In the genomic region with DNA sequence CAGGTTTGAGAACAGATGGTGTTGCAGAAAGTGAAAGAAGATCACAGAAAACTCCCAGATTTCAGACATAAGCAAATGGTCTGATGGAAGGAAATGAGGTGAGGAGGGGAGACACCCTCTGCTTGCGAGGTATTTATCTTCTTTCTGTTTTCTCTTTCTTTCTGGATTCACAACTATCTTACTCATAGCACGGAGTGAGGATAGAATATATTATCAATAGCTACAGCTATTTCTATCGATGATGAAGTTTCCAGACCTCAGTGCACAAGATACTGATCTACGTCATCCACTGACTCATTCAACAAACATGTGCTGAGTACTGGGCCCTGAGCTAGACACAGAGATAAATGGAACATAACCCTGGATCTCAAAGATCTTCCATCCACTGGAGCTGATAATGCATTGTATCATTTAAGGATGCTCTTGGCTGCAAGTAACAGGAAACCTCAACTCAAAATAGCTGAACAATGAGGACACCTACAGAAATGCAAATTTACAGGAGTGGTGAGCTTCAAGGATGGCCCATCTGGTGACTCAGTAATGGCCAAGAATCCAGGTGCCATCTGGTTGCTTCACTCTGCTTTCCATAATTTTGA, we compare ENCODE assay signal across 11 cellular contexts. TPM values are rescaled to one million over a fixed set of nuclear protein-coding genes. Genes with fewer than 3 reads are reported as not detected.
DNase-seq lines count a peak whose midpoint lies in the region; ATAC-seq, FAIRE-seq and TF ChIP-seq lines count a peak whose summit lies in the region.
"Had no signal": no experiment of that assay in that cellular context is flagged by ENCODE, and none has a peak within 500 bp of the region (broad histone marks: within the 10 kb centered on the region; RNA-seq: fewer than 3 reads in every experiment).

No MANE protein-coding gene starts in this region.

- H3K27me3 Mint-ChIP-seq in neural progenitor cell (ENCODE audit: insufficient read depth, low read depth) = no peaks in the 10 kb centered on the region

- peak; percentile 49 for ATAC-seq in GM19397 (IDR thresholded peaks at IDR 0.05; ENCODE audit: unreplicated experiment)
- peak; percentile 41 for ATAC-seq in HG03095 (IDR thresholded peaks at IDR 0.05; ENCODE audit: unreplicated experiment)
- peak; percentile 57 for ATAC-seq in GM12878

- no peak overlapping the region for H3K4me3 ChIP-seq in GM12878
- no peak overlapping the region for H3K4me3 ChIP-seq in neural progenitor cell
- H3K4me3 ChIP-seq: uterus had no signal

- H3K4me1 Mint-ChIP-seq in neural progenitor cell = no peaks in the 10 kb centered on the region

- POLR2A ChIA-PET in GM12878 (lab: Charles Lee) = interaction anchor here (0.5 to 1.3 kb wide), 5 partner anchors 9 to 87 kb away, joined by 3 to 5 read pairs (median 4); no protein-coding TSS in a partner anchor

- RAD21 ChIA-PET in GM12878 (lab: Charles Lee; ENCODE audit: unreplicated experiment) = interaction anchor here (0.7 to 5.2 kb wide), 7 partner anchors 10 to 86 kb away, joined by 3 to 40 read pairs (median 5); no protein-coding TSS in a partner anchor

- no peaks in the 10 kb centered on the region for H4K20me1 ChIP-seq in GM12878 (ENCODE audit: control insufficient read depth, insufficient read depth)
- H4K20me1 ChIP-seq in neural progenitor cell (ENCODE audit: low read depth) = no peaks in the 10 kb centered on the region

- SMC1A ChIA-PET in GM12878 (lab: Charles Lee; ENCODE audit: uncharacterized antibody, unreplicated experiment) = interaction anchor here (0.6 to 1.8 kb wide), 15 partner anchors 8 to 518 kb away, joined by 3 to 16 read pairs (median 5); no protein-coding TSS in a partner anchor

- H3K9ac ChIP-seq in GM12878 (ENCODE audit: control insufficient read depth, insufficient read depth, low read length) = no peak overlapping the region
- H3K9ac ChIP-seq in neural progenitor cell = no peak overlapping the region

- WGBS in GM12878 (ENCODE audit: insufficient coverage, insufficient replicate concordance, low lambda C conversion rate, missing lambda C conversion rate) = 1% methylated on average over 4 of the region's 4 CpGs

- no peaks in the 10 kb centered on the region for H3K9me3 Mint-ChIP-seq in neural progenitor cell

- DNase-seq in GM13977 (ENCODE audit: low spot score) = peak; percentile 48
- DNase-seq in GM12878 (ENCODE audit: low read depth, low spot score) = no peak
- DNase-seq in DMS153 (lab: John Stamatoyannopoulos, UW) = no peak
- no peak for DNase-seq in SW 1271 (lab: John Stamatoyannopoulos, UW)
- DNase-seq in activated CD8-positive, alpha-beta memory T cell treated with anti-CD3 and anti-CD28 coated beads, Interleukin-2, amount 50 U/mL, for 48 hours = no peak
- no peak for DNase-seq in neural progenitor cell (ENCODE audit: low spot score)
- DNase-seq: erythroblast, Kasumi-1, uterus had no signal

- no peak for TF ChIP-seq EP300 in GM12878 (IDR thresholded peaks at IDR 0.05; ENCODE audit: borderline replicate concordance in 1 of 2, control insufficient read depth in 1 of 2, low read depth in 2 of 2, low read length in 2 of 2)

- H3K27ac ChIP-seq in GM12878 (ENCODE audit: control insufficient read depth, insufficient read depth) = peak overlapping the region; percentile 60
- H3K27ac ChIP-seq in neural progenitor cell = no peak overlapping the region
- H3K27ac ChIP-seq: uterus had no signal

- CTCF ChIA-PET in GM12878 (lab: Yijun Ruan, JAX) = interaction anchor here (0.8 to 5.1 kb wide), 8 partner anchors 12 to 235 kb away, joined by 3 to 38 read pairs (median 4); no protein-coding TSS in a partner anchor

- no peaks in the 10 kb centered on the region for H3F3A ChIP-seq in neural progenitor cell (ENCODE audit: low read depth)

- peak overlapping the region; percentile 42 for H2AFZ ChIP-seq in GM12878 (ENCODE audit: control insufficient read depth, low read depth, low read length)
- H2AFZ ChIP-seq in neural progenitor cell (replicated peaks) = no peak overlapping the region

- no peak overlapping the region for H3K4me3 Mint-ChIP-seq in neural progenitor cell

- peak overlapping the region; percentile 63 for H3K4me2 ChIP-seq in GM12878 (ENCODE audit: control insufficient read depth, insufficient read depth)
- no peak overlapping the region for H3K4me2 ChIP-seq in neural progenitor cell

- no peak for TF ChIP-seq RAD21 in GM12878 (IDR thresholded peaks at IDR 0.05; ENCODE audit: insufficient read depth, low read depth, low read length)

- H3K27me3 ChIP-seq in GM12878 (replicated peaks in 1 of 2; ENCODE audit: control insufficient read depth in 2 of 2, insufficient read depth in 2 of 2, low read length in 1 of 2) (no peaks in the 10 kb centered on the region), neural progenitor cell (no peaks in the 10 kb centered on the region)
- H3K27me3 ChIP-seq: uterus had no signal

- H3K36me3 Mint-ChIP-seq in neural progenitor cell = no peaks in the 10 kb centered on the region

- TF ChIP-seq CTCF in GM13977 (IDR thresholded peaks at IDR 0.05; ENCODE audit: extremely low read depth, insufficient read depth, missing control alignments) = no peak
- no peak for TF ChIP-seq CTCF in GM12878 (IDR thresholded peaks at IDR 0.05 in 2 of 3, conservative IDR thresholded peaks at IDR 0.05 in 1 of 3; ENCODE audit: control insufficient read depth in 2 of 3, extremely low read depth in 1 of 3, insufficient read depth in 1 of 3, low read depth in 3 of 3, low read length in 3 of 3)
- no peak for TF ChIP-seq CTCF in neural progenitor cell (IDR thresholded peaks at IDR 0.05)

- H3K27ac Mint-ChIP-seq in neural progenitor cell = no peak overlapping the region

- no peaks in the 10 kb centered on the region; the same call in 2 of the 3 replicates for H3K9me3 ChIP-seq in GM12878 (replicated peaks; ENCODE audit: control insufficient read depth, insufficient read depth, low read length)
- no peaks in the 10 kb centered on the region for H3K9me3 ChIP-seq in neural progenitor cell (ENCODE audit: low read depth)
- H3K9me3 ChIP-seq: uterus had no signal

- H3K4me1 ChIP-seq in GM12878 (ENCODE audit: control insufficient read depth, insufficient read depth, low read length) (peaks cover 44% of the 10 kb centered on the region), neural progenitor cell (no peaks in the 10 kb centered on the region)
- H3K4me1 ChIP-seq: uterus had no signal

- intact Hi-C loops in GM12878 (cut with micrococcal nuclease; ENCODE audit: unreplicated experiment) = loop anchor here (10.0 kb wide), 1 partner anchor 735 kb away; no protein-coding TSS in a partner anchor

- FAIRE-seq in GM12878 (lab: Jason Lieb, UNC) = peak; percentile 62

- TF ChIP-seq POLR2A in GM12878 (IDR thresholded peaks at IDR 0.05; ENCODE audit: low read depth, low read length) = no peak

- H3K79me2 ChIP-seq in GM12878 (ENCODE audit: control insufficient read depth, insufficient read depth, low read length) = no peaks in the 10 kb centered on the region
- no peaks in the 10 kb centered on the region for H3K79me2 ChIP-seq in neural progenitor cell (ENCODE audit: low read depth)

- in situ Hi-C loops in GM13977 (cut with MboI; ENCODE audit: low pct_unique_long_range_greater_than_20kb, low sequenced_read_pairs, unreplicated experiment) (no loop called here), GM12878 (cut with MboI) (no loop called here)

- BruUV-seq in GM12878 (replicated peaks; lab: Mats Ljungman, UMichigan) = no TSS peak

- no peaks in the 10 kb centered on the region for H3K36me3 ChIP-seq in GM12878 (ENCODE audit: control insufficient read depth in 2 of 2, insufficient read depth in 2 of 2, low read length in 1 of 2)
- H3K36me3 ChIP-seq in neural progenitor cell = no peaks in the 10 kb centered on the region
- H3K36me3 ChIP-seq: uterus had no signal

TF ChIP-seq in GM12878, 131 proteins besides CTCF, POLR2A, EP300 and RAD21 (continues in another document):
- no peak for TF ChIP-seq RBBP5 (conservative IDR thresholded peaks at IDR 0.05)
- TF ChIP-seq HDAC2 (IDR thresholded peaks at IDR 0.05) = no peak
- TF ChIP-seq MYB (IDR thresholded peaks at IDR 0.05; ENCODE audit: borderline replicate concordance, low read depth, low read length) = no peak
- TF ChIP-seq SIN3A (IDR thresholded peaks at IDR 0.05; ENCODE audit: low read depth, low read length) = no peak
- no peak for TF ChIP-seq SUPT20H (IDR thresholded peaks at IDR 0.05; ENCODE audit: borderline replicate concordance, control insufficient read depth, low read depth, low read length)

RNA-seq across cellular contexts. Expression of gene SLC2A9, which starts 21.2 kb away (rescaled TPM):
- 1.5 and 1.8 TPM in 2 replicates for total RNA-seq in GM12878 (2013; cell fraction: nucleolus; rRNA removed)
- total RNA-seq in GM12878 (2014; rRNA removed) (0.28 and 0.54 TPM in 2 replicates), GM12878 (2014; rRNA removed; fragmentation: Illumina TruSeq; extraction: Trizol) (0.37 and 0.85 TPM in 2 replicates), GM12878 (2021) (0.43 and 1.2 TPM in 2 replicates), neural progenitor cell (ENCODE audit: low replicate concordance) (not detected in 2 replicates)
- polyA plus RNA-seq in GM12878 (2011; ENCODE audit: low read depth) = not detected
- polyA plus RNA-seq in GM12878 (2011; rRNA removed) (1.4 and 1.5 TPM in 2 replicates), GM12878 (2014; fragmentation: Illumina TruSeq; extraction: Trizol) (0.24 and 0.35 TPM in 2 replicates), GM12878 (2014; fragmentation: Nextera tagmentation; extraction: Ambion mirVana) (1 to 10 TPM; 1.2 to 1.3 TPM), GM12878 (2014; rRNA removed) (0.46 and 0.74 TPM in 2 replicates), GM12878 (2016; fragmentation: Nextera tagmentation; extraction: Ambion mirVana) (1 to 10 TPM; 2.7 to 2.8 TPM)
- 1.5 and 1.8 TPM in 2 replicates for polyA plus RNA-seq in GM12878 (2011; cell fraction: cytosol; rRNA removed)
- polyA plus RNA-seq in GM12878 (2011; cell fraction: nucleus; rRNA removed) = 3.8 and 4.2 TPM in 2 replicates
- 0.18 and 0.42 TPM in 2 replicates for polyA plus RNA-seq in GM12878 (2012)
- polyA minus RNA-seq in GM12878 (2011; rRNA and poly(A)+ RNA removed) = 2.0 and 3.6 TPM in 2 replicates
- not detected in 2 replicates for polyA minus RNA-seq in GM12878 (2011; cell fraction: cytosol; rRNA and poly(A)+ RNA removed)
- 6.3 and 9.8 TPM in 2 replicates for polyA minus RNA-seq in GM12878 (2011; cell fraction: nucleus; rRNA and poly(A)+ RNA removed)
